13 cellular contexts compared by ENCODE assay signal in the genomic region with DNA sequence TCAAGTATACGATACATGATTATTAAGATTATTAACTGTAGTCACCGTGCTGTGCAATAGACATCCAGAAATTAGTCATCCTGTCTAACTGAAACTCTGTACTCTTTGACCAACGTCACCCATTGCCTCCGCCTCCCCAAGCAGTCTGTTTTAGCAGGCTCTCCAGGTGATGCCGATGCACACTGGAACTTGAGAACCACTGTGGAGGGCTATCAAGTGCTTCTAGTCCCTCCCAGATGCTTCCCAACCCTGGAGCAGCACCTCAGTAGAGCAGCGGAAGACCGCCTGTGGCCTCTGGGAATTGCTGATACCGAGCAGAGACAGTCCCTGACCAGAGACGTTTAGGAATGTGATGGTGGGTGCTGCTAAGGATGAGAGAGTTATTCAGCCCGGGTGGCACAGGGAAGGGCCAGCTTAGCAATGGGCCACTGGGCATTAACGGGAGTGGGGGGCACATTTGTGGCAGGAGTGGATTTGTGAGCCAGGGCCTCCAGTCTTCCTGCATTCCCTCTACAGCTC. TPM values are rescaled to one million over a fixed set of nuclear protein-coding genes. Genes with fewer than 3 reads are reported as not detected.
DNase-seq lines count a peak whose midpoint lies in the region; ATAC-seq, FAIRE-seq and TF ChIP-seq lines count a peak whose summit lies in the region.
"Had no signal": no experiment of that assay in that cellular context is flagged by ENCODE, and none has a peak within 500 bp of the region (broad histone marks: within the 10 kb centered on the region; RNA-seq: fewer than 3 reads in every experiment).

No MANE protein-coding gene starts in this region.

- TF ChIP-seq EP300 in H1 (IDR thresholded peaks at IDR 0.05; ENCODE audit: borderline replicate concordance in 1 of 2, low read depth in 2 of 2, low read length in 2 of 2): no peak

- TF ChIP-seq POLR2A in H1 (IDR thresholded peaks at IDR 0.05; ENCODE audit: control extremely low read depth in 1 of 2, low read depth in 2 of 2, low read length in 2 of 2): no peak

- peak overlapping the region; percentile 87 for H4K8ac ChIP-seq in H1 (ENCODE audit: extremely low read depth, insufficient read depth, low read length)

- H3K9ac ChIP-seq in H1 (replicated peaks in 1 of 4; ENCODE audit: extremely low read depth in 1 of 4, low read depth in 3 of 4, low read length in 3 of 4): no peak overlapping the region
- H3K9ac ChIP-seq: BLaER1 had no signal

- H3K27ac ChIP-seq in H1 (ENCODE audit: low read depth, low read length) (peak overlapping the region; percentile 39; the same call in 1 of the 2 replicates), caudate nucleus (ENCODE audit: low read depth, low read length) (no peak overlapping the region), PC-9 (no peak overlapping the region)
- H3K27ac ChIP-seq: BLaER1, heart left ventricle had no signal

- WGBS in H1 (ENCODE audit: extremely low coverage in 1 of 2, insufficient coverage in 1 of 2, insufficient read length in 1 of 2, insufficient replicate concordance in 2 of 2, low coverage in 1 of 2, low lambda C conversion rate in 2 of 2, missing lambda C conversion rate in 1 of 2), 2 experiments: 50% methylated on average over 11 of the region's 11 CpGs; no CpG with 5 or more reads in 1 of the 2 experiments

- ATAC-seq in GM18499 (IDR thresholded peaks at IDR 0.05; ENCODE audit: insufficient read depth, unreplicated experiment) (peak; percentile 93), GM21367 (IDR thresholded peaks at IDR 0.05; ENCODE audit: unreplicated experiment) (peak; percentile 75), HG03135 (IDR thresholded peaks at IDR 0.05; ENCODE audit: unreplicated experiment) (peak; percentile 85)
- ATAC-seq: heart left ventricle; natural killer cell treated with Interleukin-12 subunit alpha and Interleukin-12 subunit beta and Interleukin-15 and Interleukin-18, amount 100 ng/mL, for 72 hours had no signal

- H4K20me1 ChIP-seq in H1 (replicated peaks in 1 of 2; ENCODE audit: control insufficient read depth in 1 of 2, insufficient read depth in 2 of 2, low read length in 2 of 2) (no peaks in the 10 kb centered on the region), PC-9 (ENCODE audit: insufficient read depth) (no peaks in the 10 kb centered on the region)
- H4K20me1 ChIP-seq: BLaER1 had no signal

- H3K4me2 ChIP-seq in H1 (ENCODE audit: insufficient read depth in 1 of 2, low read depth in 2 of 2, low read length in 2 of 2): peak overlapping the region; percentile 30 to 56
- no peak overlapping the region for H3K4me2 ChIP-seq in PC-9
- H3K4me2 ChIP-seq: BLaER1 had no signal

- no peaks in the 10 kb centered on the region for H3K79me1 ChIP-seq in H1 (ENCODE audit: low read depth, low read length)

- no peak overlapping the region for H3K23ac ChIP-seq in H1 (ENCODE audit: insufficient read length)

- H3K56ac ChIP-seq in H1 (replicated peaks; ENCODE audit: insufficient read length, low read depth, low read length): no peak overlapping the region

- no peaks in the 10 kb centered on the region for H3K36me3 ChIP-seq in H1 (ENCODE audit: control insufficient read depth in 2 of 4, insufficient read depth in 4 of 4, low read length in 3 of 4)
- H3K36me3 ChIP-seq in PC-9 (ENCODE audit: low read depth): no peaks in the 10 kb centered on the region
- H3K36me3 ChIP-seq: BLaER1, heart left ventricle, SJCRH30 had no signal

- POLR2A ChIA-PET in H1 (lab: Charles Lee; ENCODE audit: partially characterized antibody) (interaction anchor here (0.7 to 1.6 kb wide), 4 partner anchors 11 to 52 kb away, joined by 3 to 5 read pairs (median 3); no protein-coding TSS in a partner anchor), PC-9 (lab: Charles Lee; ENCODE audit: unreplicated experiment) (interaction anchor here (0.5 kb wide), 1 partner anchor 113 kb away, joined by 3 read pairs; no protein-coding TSS in a partner anchor)

- H3K14ac ChIP-seq in H1 (ENCODE audit: insufficient read length): no peak overlapping the region

- H3K4me1 ChIP-seq in H1 (replicated peaks in 1 of 4; ENCODE audit: control insufficient read depth in 3 of 4, insufficient read depth in 4 of 4, low read length in 3 of 4) (peaks cover 10 to 25% (median 21%) of the 10 kb centered on the region in 4 experiments), PC-9 (replicated peaks; ENCODE audit: insufficient read depth) (peaks cover 39% of the 10 kb centered on the region)
- H3K4me1 ChIP-seq: heart left ventricle had no signal

- no peak for TF ChIP-seq CTCF in H1 (IDR thresholded peaks at IDR 0.05; ENCODE audit: control extremely low read depth in 1 of 3, insufficient read depth in 1 of 3, low read depth in 1 of 3, low read length in 3 of 3)
- TF ChIP-seq CTCF in PC-9 (conservative IDR thresholded peaks at IDR 0.05): no peak

- no peak for TF ChIP-seq RAD21 in H1 (IDR thresholded peaks at IDR 0.05 in 1 of 2, conservative IDR thresholded peaks at IDR 0.05 in 1 of 2; ENCODE audit: low read depth in 2 of 2, low read length in 2 of 2)

- intact Hi-C loops in PC-9 (cut with micrococcal nuclease; ENCODE audit: unreplicated experiment): no loop called here

- no TSS peak for BruUV-seq in PC-9 (replicated peaks; lab: Mats Ljungman, UMichigan)

- H2AK5ac ChIP-seq in H1 (ENCODE audit: low read depth, low read length): no peak overlapping the region

- peaks cover 0 to 2% (median 0%) of the 10 kb centered on the region in 4 experiments; a peak in 1 of 7 replicates for H3K27me3 ChIP-seq in H1 (replicated peaks in 1 of 4; ENCODE audit: control insufficient read depth in 3 of 4, extremely low read depth in 1 of 4, insufficient read depth in 3 of 4, low read length in 3 of 4)
- H3K27me3 ChIP-seq in PC-9 (ENCODE audit: insufficient read depth, low read depth): no peaks in the 10 kb centered on the region
- H3K27me3 ChIP-seq: BLaER1, SJCRH30 had no signal

- peaks cover 26% of the 10 kb centered on the region for H3F3A ChIP-seq in PC-9 (ENCODE audit: insufficient read depth, low read depth)

- H3K79me2 ChIP-seq in H1 (ENCODE audit: control insufficient read depth in 1 of 2, insufficient read depth in 2 of 2, low read length in 2 of 2): no peaks in the 10 kb centered on the region
- H3K79me2 ChIP-seq in PC-9 (ENCODE audit: low read depth): no peaks in the 10 kb centered on the region

- DNase-seq in H1 (ENCODE audit: low read depth in 1 of 2, low spot score in 2 of 2) (peak in 1 of 2 experiments; percentile 56), caudate nucleus (lab: John Stamatoyannopoulos, UW) (no peak), NCI-H2081 (lab: John Stamatoyannopoulos, UW) (no peak), DMS114 treated with DMSO at 0.1 percent for 48 hours (lab: John Stamatoyannopoulos, UW; ENCODE audit: unreplicated experiment) (no peak), PC-9 (no peak)
- DNase-seq: activated CD8-positive, alpha-beta memory T cell treated with anti-CD3 and anti-CD28 coated beads for 24 hours; heart left ventricle had no signal

- peak overlapping the region; percentile 50 for H2BK120ac ChIP-seq in H1 (replicated peaks; ENCODE audit: low read depth, low read length)

- no peak overlapping the region; a peak in 1 of 8 replicates for H3K4me3 ChIP-seq in H1 (ENCODE audit: extremely low read depth in 1 of 4, insufficient read depth in 2 of 4, low read depth in 3 of 4, low read length in 4 of 4)
- no peak overlapping the region for H3K4me3 ChIP-seq in PC-9
- H3K4me3 ChIP-seq: BLaER1, heart left ventricle, SJCRH30 had no signal

- H4K91ac ChIP-seq in H1 (replicated peaks; ENCODE audit: insufficient read length, low read length): peak overlapping the region; percentile 84

- H3K9me2 ChIP-seq in PC-9 (ENCODE audit: insufficient read depth): no peaks in the 10 kb centered on the region

- H3K4ac ChIP-seq in H1 (replicated peaks; ENCODE audit: insufficient read length, low read depth, low read length): peak overlapping the region; percentile 70

- H3K9me3 ChIP-seq in H1 (ENCODE audit: insufficient read depth in 2 of 2, low read depth in 1 of 2, low read length in 1 of 2) (no peaks in the 10 kb centered on the region), PC-9 (ENCODE audit: insufficient read depth, low read depth) (no peaks in the 10 kb centered on the region)
- H3K9me3 ChIP-seq: BLaER1, heart left ventricle, SJCRH30 had no signal

- H2BK15ac ChIP-seq in H1 (ENCODE audit: low read length): no peak overlapping the region

- H2BK20ac ChIP-seq in H1 (ENCODE audit: low read length): no peak overlapping the region

- CTCF ChIA-PET in H1 (lab: Charles Lee; ENCODE audit: partially characterized antibody) (interaction anchor here (0.7 to 9.3 kb wide), 9 partner anchors 11 to 161 kb away, joined by 3 to 53 read pairs (median 3); no protein-coding TSS in a partner anchor), PC-9 (lab: Charles Lee) (no interaction called here)

- peak overlapping the region; percentile 17; the same call in 1 of the 2 replicates for H3K18ac ChIP-seq in H1 (ENCODE audit: extremely low read depth, low read length)

- H4K5ac ChIP-seq in H1 (ENCODE audit: insufficient read length, low read depth, low read length): peak overlapping the region; percentile 16

- H2BK5ac ChIP-seq in H1 (ENCODE audit: low read depth, low read length): no peak overlapping the region

- peak overlapping the region; percentile 73; the same call in 1 of the 2 replicates for H2BK12ac ChIP-seq in H1 (ENCODE audit: low read depth, low read length)

- H3K23me2 ChIP-seq in H1 (ENCODE audit: low read depth, low read length): no peaks in the 10 kb centered on the region

- FAIRE-seq in H1 (lab: Jason Lieb, UNC): no peak

- no peak overlapping the region for H2AFZ ChIP-seq in H1 (ENCODE audit: low read length)
- no peak overlapping the region for H2AFZ ChIP-seq in PC-9

TF ChIP-seq in H1, 55 proteins besides CTCF, POLR2A, EP300 and RAD21:
- no peak for TF ChIP-seq TCF12 (IDR thresholded peaks at IDR 0.05; ENCODE audit: low read depth, low read length)
- no peak for TF ChIP-seq ZNF274 (IDR thresholded peaks at IDR 0.05; ENCODE audit: borderline replicate concordance, extremely low read depth, low read length)
- peak; percentile 30 for TF ChIP-seq EZH2 (IDR thresholded peaks at IDR 0.05; ENCODE audit: low read depth, low read length, severe bottlenecking)
- TF ChIP-seq NANOG (IDR thresholded peaks at IDR 0.05; ENCODE audit: insufficient read depth, low read depth, low read length, poor library complexity, severe bottlenecking): no peak
- 0 out of 2 replicates have a peak, but pooled peaks have one; percentile 46 for TF ChIP-seq RBBP5 (IDR thresholded peaks at IDR 0.05; ENCODE audit: borderline replicate concordance, low read depth, low read length)

RNA-seq across cellular contexts. Expression of a gene that starts 50.7 kb away (rescaled TPM):
- total RNA-seq in H1 (2021; fragmentation: NEBNext Ultra II Directional; extraction: Animal tissue kit (Norgen Biotek cat#: 25700)): 9.8 and 11.8 TPM in 2 replicates
- 8.3 and 9.2 TPM in 2 replicates for polyA plus RNA-seq in H1 (2011; rRNA removed)
- polyA plus RNA-seq in H1 (2011; cell fraction: cytosol; rRNA removed): 9.2 TPM
- 12.6 TPM for polyA plus RNA-seq in H1 (2011; cell fraction: nucleus; rRNA removed)
- 9.5 to 11.9 TPM (median 9.9 TPM) in 4 replicates for polyA plus RNA-seq in H1 (2012, experiment 1 of 2)
- 2.6 TPM for polyA plus RNA-seq in H1 (2012, experiment 2 of 2)
- polyA plus RNA-seq in H1 (2013, experiment 1 of 2): 11.7 TPM
- 13.4 TPM for polyA plus RNA-seq in H1 (2013, experiment 2 of 2)
- polyA minus RNA-seq in H1 (2011; rRNA and poly(A)+ RNA removed): 21.1 and 36.4 TPM in 2 replicates
- polyA minus RNA-seq in H1 (2011; cell fraction: cytosol; rRNA and poly(A)+ RNA removed): 8.1 TPM
- polyA minus RNA-seq in H1 (2011; cell fraction: nucleus; rRNA and poly(A)+ RNA removed): 14.5 TPM
- 22.7 and 30.9 TPM in 2 replicates for total RNA-seq in PC-9 (2021)
